ENCODE assay signal across 1 cellular context in the genomic region with DNA sequence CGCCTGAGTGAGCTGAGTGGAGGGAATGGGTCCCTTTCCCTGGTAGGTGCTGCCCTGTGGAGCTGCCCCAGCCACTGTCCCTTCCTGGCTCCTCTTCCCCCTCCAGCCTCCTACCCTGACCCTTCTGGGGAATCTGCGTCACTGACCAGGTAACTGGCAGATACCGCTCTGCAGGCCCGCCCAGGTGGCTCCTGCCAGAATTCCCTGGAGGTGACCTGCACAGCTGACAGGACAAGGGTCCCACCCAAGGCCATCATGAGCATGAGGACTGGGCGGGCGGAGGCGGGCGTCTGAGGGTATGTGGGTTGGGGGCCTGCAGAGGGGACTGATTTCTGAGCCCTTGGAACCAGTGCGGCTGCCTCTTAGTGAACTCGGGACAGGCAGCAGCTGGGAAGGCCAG.
TF ChIP-seq lines count a peak whose summit lies in the region.

No MANE protein-coding gene starts in this region.

TF ChIP-seq in HepG2, 621 proteins besides CTCF, POLR2A, EP300 and RAD21:
- TF ChIP-seq PRMT3 (CRISPR knock-in tag; IDR thresholded peaks at IDR 0.05; ENCODE audit: borderline replicate concordance, low read depth) (no peak), ZNF589 (CRISPR knock-in tag; conservative IDR thresholded peaks at IDR 0.05) (no peak), MXI1 (IDR thresholded peaks at IDR 0.05; ENCODE audit: borderline replicate concordance, low read depth, low read length) (no peak), KDM6A (CRISPR knock-in tag; IDR thresholded peaks at IDR 0.05; ENCODE audit: low read depth) (no peak), GTF3A (CRISPR knock-in tag; conservative IDR thresholded peaks at IDR 0.05) (no peak), ZFP91 (CRISPR knock-in tag; IDR thresholded peaks at IDR 0.05; ENCODE audit: borderline replicate concordance) (0 out of 2 replicates have a peak, but pooled peaks have one; percentile 24), ZNF20 (CRISPR knock-in tag; IDR thresholded peaks at IDR 0.05) (no peak), ZNF441 (CRISPR knock-in tag; IDR thresholded peaks at IDR 0.05; ENCODE audit: borderline replicate concordance) (no peak), ZNF354B (CRISPR knock-in tag; IDR thresholded peaks at IDR 0.05) (no peak), ZNF530 (CRISPR knock-in tag; IDR thresholded peaks at IDR 0.05; ENCODE audit: low read depth) (no peak), JDP2 (CRISPR knock-in tag; IDR thresholded peaks at IDR 0.05; ENCODE audit: borderline replicate concordance) (no peak), ZBTB38 (CRISPR knock-in tag; IDR thresholded peaks at IDR 0.05) (no peak), REST (IDR thresholded peaks at IDR 0.05; ENCODE audit: borderline replicate concordance in 1 of 2, low read depth in 1 of 2, low read length in 2 of 2) (no peak), AGO2 (optimal IDR thresholded peaks at IDR 0.05; ENCODE audit: low read depth, low read length) (peak; percentile 61), CENPX (CRISPR knock-in tag; IDR thresholded peaks at IDR 0.05) (no peak), ZC3H13 (CRISPR knock-in tag; IDR thresholded peaks at IDR 0.05) (no peak), ZNF670 (CRISPR knock-in tag; IDR thresholded peaks at IDR 0.05; ENCODE audit: borderline replicate concordance) (no peak), NCOA1 (CRISPR knock-in tag; IDR thresholded peaks at IDR 0.05) (no peak)
- TF ChIP-seq, protein P1, sequence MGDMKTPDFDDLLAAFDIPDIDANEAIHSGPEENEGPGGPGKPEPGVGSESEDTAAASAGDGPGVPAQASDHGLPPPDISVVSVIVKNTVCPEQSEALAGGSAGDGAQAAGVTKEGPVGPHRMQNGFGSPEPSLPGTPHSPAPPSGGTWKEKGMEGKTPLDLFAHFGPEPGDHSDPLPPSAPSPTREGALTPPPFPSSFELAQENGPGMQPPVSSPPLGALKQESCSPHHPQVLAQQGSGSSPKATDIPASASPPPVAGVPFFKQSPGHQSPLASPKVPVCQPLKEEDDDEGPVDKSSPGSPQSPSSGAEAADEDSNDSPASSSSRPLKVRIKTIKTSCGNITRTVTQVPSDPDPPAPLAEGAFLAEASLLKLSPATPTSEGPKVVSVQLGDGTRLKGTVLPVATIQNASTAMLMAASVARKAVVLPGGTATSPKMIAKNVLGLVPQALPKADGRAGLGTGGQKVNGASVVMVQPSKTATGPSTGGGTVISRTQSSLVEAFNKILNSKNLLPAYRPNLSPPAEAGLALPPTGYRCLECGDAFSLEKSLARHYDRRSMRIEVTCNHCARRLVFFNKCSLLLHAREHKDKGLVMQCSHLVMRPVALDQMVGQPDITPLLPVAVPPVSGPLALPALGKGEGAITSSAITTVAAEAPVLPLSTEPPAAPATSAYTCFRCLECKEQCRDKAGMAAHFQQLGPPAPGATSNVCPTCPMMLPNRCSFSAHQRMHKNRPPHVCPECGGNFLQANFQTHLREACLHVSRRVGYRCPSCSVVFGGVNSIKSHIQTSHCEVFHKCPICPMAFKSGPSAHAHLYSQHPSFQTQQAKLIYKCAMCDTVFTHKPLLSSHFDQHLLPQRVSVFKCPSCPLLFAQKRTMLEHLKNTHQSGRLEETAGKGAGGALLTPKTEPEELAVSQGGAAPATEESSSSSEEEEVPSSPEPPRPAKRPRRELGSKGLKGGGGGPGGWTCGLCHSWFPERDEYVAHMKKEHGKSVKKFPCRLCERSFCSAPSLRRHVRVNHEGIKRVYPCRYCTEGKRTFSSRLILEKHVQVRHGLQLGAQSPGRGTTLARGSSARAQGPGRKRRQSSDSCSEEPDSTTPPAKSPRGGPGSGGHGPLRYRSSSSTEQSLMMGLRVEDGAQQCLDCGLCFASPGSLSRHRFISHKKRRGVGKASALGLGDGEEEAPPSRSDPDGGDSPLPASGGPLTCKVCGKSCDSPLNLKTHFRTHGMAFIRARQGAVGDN (CRISPR knock-in tag; IDR thresholded peaks at IDR 0.05), result 0 out of 2 replicates have a peak, but pooled peaks have one; percentile 19
TF ChIP-seq in HepG2: peak in this region for 3.
